1 cellular context compared by ENCODE assay signal in genomic region chr17:29051731-29052130, GRCh38.
TF ChIP-seq lines count a peak whose summit lies in the region.

No MANE protein-coding gene starts in this region.

TF ChIP-seq in WTC11, 78 proteins besides CTCF, POLR2A, EP300 and RAD21 (continued from another document):
- no peak for TF ChIP-seq STAT6 (CRISPR knock-in tag; conservative IDR thresholded peaks at IDR 0.05; ENCODE audit: low read depth)
- no peak for TF ChIP-seq USF2 (CRISPR knock-in tag; IDR thresholded peaks at IDR 0.05)
- TF ChIP-seq PRDM15 (CRISPR knock-in tag; IDR thresholded peaks at IDR 0.05) = no peak
- no peak for TF ChIP-seq KAT7 (CRISPR knock-in tag; IDR thresholded peaks at IDR 0.05; ENCODE audit: borderline replicate concordance)
